Comparison of ENCODE assay signal across 8 cellular contexts in the genomic region with DNA sequence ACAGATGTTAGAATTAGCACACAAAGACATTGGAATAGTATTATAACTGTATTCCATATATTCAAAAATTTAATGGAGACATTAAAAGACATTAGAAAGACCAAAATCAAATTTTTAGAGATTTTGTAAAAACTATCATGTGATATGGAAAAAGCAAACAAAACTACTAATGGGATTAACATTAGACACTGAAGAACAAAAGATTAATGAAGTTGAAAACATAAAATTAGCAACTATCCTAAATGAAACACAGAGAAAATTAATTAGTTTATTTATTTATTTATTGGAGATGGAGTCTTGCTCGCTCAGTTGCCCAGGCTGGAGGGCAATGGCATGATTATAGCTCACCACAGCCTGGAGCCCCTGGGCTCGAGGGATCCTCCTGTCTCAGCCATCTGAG.
"Had no signal": no experiment of that assay in that cellular context is flagged by ENCODE, and none has a peak within 500 bp of the region (broad histone marks: within the 10 kb centered on the region; RNA-seq: fewer than 3 reads in every experiment).

No MANE protein-coding gene starts in this region.

- H3K4me3 ChIP-seq: GM12878 had no signal

- ATAC-seq: GM12878 had no signal

- FAIRE-seq: G401.6, GM12878, GM12891, GM12892, GM18507, GM19239 had no signal

- DNase-seq: GDM1, GF-D8 had no signal
